In the genomic region with DNA sequence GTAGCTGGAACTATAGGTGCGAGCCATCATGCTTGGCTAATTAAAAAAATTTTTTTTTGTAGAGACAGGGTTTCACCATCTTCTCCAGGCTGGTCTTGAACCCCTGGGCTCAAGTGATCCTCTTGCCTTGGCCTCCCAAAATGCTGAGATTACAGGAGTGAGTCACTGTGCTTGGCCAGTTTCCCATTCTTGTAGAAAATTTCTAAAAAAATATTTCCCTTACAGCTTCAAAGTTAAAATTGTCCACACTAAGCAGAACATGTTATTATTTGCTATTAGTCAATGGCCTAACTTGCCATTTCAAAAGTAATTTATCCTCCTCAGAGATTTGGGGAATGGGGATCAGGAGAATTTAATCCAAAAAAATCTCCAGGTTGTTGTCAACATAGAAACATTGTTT, we compare ENCODE assay signal across 26 cellular contexts. TPM values are rescaled to one million over a fixed set of nuclear protein-coding genes. Genes with fewer than 3 reads are reported as not detected.
DNase-seq lines count a peak whose midpoint lies in the region; ATAC-seq, FAIRE-seq and TF ChIP-seq lines count a peak whose summit lies in the region.
"Had no signal": no experiment of that assay in that cellular context is flagged by ENCODE, and none has a peak within 500 bp of the region (broad histone marks: within the 10 kb centered on the region; RNA-seq: fewer than 3 reads in every experiment).

No MANE protein-coding gene starts in this region.

- DNase-seq in EL (peak; percentile 11), caudate nucleus (lab: John Stamatoyannopoulos, UW) (no peak), substantia nigra (lab: John Stamatoyannopoulos, UW) (no peak), GM12891 (ENCODE audit: insufficient read length, low spot score) (no peak), left cardiac atrium (no peak)
- DNase-seq in activated naive CD4-positive, alpha-beta T cell treated with anti-CD3 and anti-CD28 coated beads, Interleukin-2, amount 50 U/mL, for 16 hours, result no peak
- DNase-seq: activated CD4-positive, alpha-beta T cell treated with anti-CD3 and anti-CD28 coated beads, Interleukin-2, amount 50 U/mL, for 4 hours; AML-193; body of pancreas; CD4-positive, alpha-beta memory T cell; effector CD8-positive, alpha-beta T cell; foreskin keratinocyte; GOT3; NCI-H1436; NCI-H446; T-helper 1 cell had no signal

- H3K4me3 ChIP-seq in muscle layer of colon (ENCODE audit: low read depth in 1 of 2, low read length in 2 of 2), result no peak overlapping the region
- H3K4me3 ChIP-seq: body of pancreas had no signal

- FAIRE-seq in GM12891 (lab: Jason Lieb, UNC), result no peak
- FAIRE-seq: A204.1, urothelium cell line had no signal

- peaks cover 48% of the 10 kb centered on the region for H3K4me1 ChIP-seq in muscle layer of colon (ENCODE audit: insufficient read depth, low read length)

- H3K36me3 ChIP-seq in muscle layer of colon (ENCODE audit: insufficient read depth, low read length), result no peaks in the 10 kb centered on the region

- no peaks in the 10 kb centered on the region for H3K9me3 ChIP-seq in muscle layer of colon (ENCODE audit: low read length)
- H3K9me3 ChIP-seq: body of pancreas had no signal

- no peak for TF ChIP-seq POLR2A in GM12891 (IDR thresholded peaks at IDR 0.05; ENCODE audit: low read depth, low read length)

- H3K27me3 ChIP-seq in muscle layer of colon (ENCODE audit: control insufficient read depth in 1 of 2, insufficient read depth in 2 of 2, low read length in 2 of 2), result no peaks in the 10 kb centered on the region
- H3K27me3 ChIP-seq: body of pancreas, foreskin keratinocyte had no signal

- H3K9ac ChIP-seq in muscle layer of colon (ENCODE audit: low read length), result no peak overlapping the region
- H3K9ac ChIP-seq: KMS-11 had no signal

- no peak for ATAC-seq in left cardiac atrium
- ATAC-seq in GM19023 (IDR thresholded peaks at IDR 0.05; ENCODE audit: unreplicated experiment), result no peak
- ATAC-seq: activated naive CD4-positive, alpha-beta T cell treated with anti-CD3 and anti-CD28 coated beads, Interleukin-2, amount 50 U/mL, for 72 hours; activated T-helper 17 cell treated with anti-CD3 and anti-CD28 coated beads, Interleukin-2, amount 50 U/mL, for 72 hours; body of pancreas; foreskin keratinocyte had no signal

- H3K27ac ChIP-seq in caudate nucleus (ENCODE audit: low read depth, low read length), result peak overlapping the region; percentile 7
- H3K27ac ChIP-seq in muscle layer of colon (ENCODE audit: low read depth, low read length), result peak overlapping the region; percentile 32
- H3K27ac ChIP-seq in substantia nigra (ENCODE audit: low read depth, low read length, poor library complexity, severe bottlenecking), result peak overlapping the region; percentile 40
- H3K27ac ChIP-seq: body of pancreas, epithelial cell of prostate, foreskin keratinocyte, HL-60, KMS-11, RWPE1 had no signal

- intact Hi-C loops in left cardiac atrium (cut with DNase I), result no loop called here

TF ChIP-seq in GM12891, 5 proteins besides CTCF, POLR2A, EP300 and RAD21:
- no peak for TF ChIP-seq SPI1 (IDR thresholded peaks at IDR 0.05; ENCODE audit: low read depth, low read length)
- TF ChIP-seq PAX5 (IDR thresholded peaks at IDR 0.05; ENCODE audit: insufficient read depth, low read length, severe bottlenecking), result no peak
- no peak for TF ChIP-seq POLR2AphosphoS5 (IDR thresholded peaks at IDR 0.05; ENCODE audit: low read depth, low read length)
- TF ChIP-seq POU2F2 (IDR thresholded peaks at IDR 0.05; ENCODE audit: low read depth, low read length), result no peak
- no peak for TF ChIP-seq TAF1 (IDR thresholded peaks at IDR 0.05; ENCODE audit: low read depth, low read length)

RNA-seq across cellular contexts. Expression of gene SLC38A9, which starts 40.1 kb away (rescaled TPM):
- 8.1 TPM for polyA plus RNA-seq in GM12891 (2012; ENCODE audit: low read depth, missing spikeins)
- total RNA-seq in left cardiac atrium, result 10 to 100 TPM; 10.1 to 10.5 TPM
